Comparison of ENCODE assay signal across 17 cellular contexts in the genomic region with DNA sequence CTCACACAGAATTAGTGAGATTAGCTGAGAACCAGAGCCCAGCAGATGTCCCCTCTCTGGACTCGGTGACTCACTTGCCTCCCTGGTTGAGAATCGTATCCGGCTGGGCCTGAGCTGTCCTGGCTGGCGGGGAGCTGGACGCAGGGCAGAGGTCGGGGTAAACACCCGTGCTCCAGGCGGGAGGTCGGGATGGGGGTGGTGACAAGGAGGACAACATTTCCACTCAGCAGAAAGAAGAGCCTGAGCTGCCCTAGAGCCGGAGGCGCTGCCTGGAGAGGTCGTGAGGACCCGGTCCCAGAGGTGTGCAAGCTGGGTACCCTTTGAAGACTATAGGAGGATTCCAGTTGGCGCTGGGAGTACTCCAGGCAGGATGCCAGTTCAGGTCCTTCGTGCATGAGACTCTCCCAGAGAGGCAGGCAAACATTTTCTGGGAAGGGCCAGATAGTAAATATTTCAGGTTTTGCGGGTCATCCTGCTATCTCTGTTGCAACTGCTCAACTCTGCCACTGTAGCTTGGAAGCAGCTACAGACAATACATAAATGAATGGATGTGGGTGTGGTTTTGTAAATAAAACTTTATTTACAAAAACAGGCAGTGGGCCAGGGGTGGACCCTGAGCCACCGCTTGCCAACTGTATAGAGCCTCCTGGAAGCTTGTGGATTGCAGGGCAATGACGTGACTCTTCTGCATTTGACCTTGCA.
DNase-seq lines count a peak whose midpoint lies in the region; ATAC-seq and TF ChIP-seq lines count a peak whose summit lies in the region.
"Had no signal": no experiment of that assay in that cellular context is flagged by ENCODE, and none has a peak within 500 bp of the region (broad histone marks: within the 10 kb centered on the region; RNA-seq: fewer than 3 reads in every experiment).

No MANE protein-coding gene starts in this region.

- TF ChIP-seq POLR2A in Peyer's patch (IDR thresholded peaks at IDR 0.05): no peak
- TF ChIP-seq POLR2A in thyroid gland (IDR thresholded peaks at IDR 0.05): no peak

- intact Hi-C loops in thyroid gland (cut with DNase I): loop anchor here (10.0 kb wide), 1 partner anchor 145 kb away; no protein-coding TSS in a partner anchor

- in situ Hi-C loops in G401 (cut with HindIII; ENCODE audit: low sequenced_read_pairs): no loop called here

- peak overlapping the region in 3 of 4 donors; percentile 36 to 79 (median 74) for H3K27ac ChIP-seq in Peyer's patch
- no peak overlapping the region for H3K27ac ChIP-seq in thyroid gland
- H3K27ac ChIP-seq: skin epidermis, tibial nerve had no signal

- no peak for ATAC-seq in GM19324 (IDR thresholded peaks at IDR 0.05; ENCODE audit: low FRiP score, unreplicated experiment)
- ATAC-seq: activated naive CD4-positive, alpha-beta T cell treated with anti-CD3 and anti-CD28 coated beads, Interleukin-2, amount 50 U/mL, for 72 hours; Panc1 had no signal

- WGBS in thyroid gland, 2 donors: 51 to 52% methylated on average over 17 to 18 of the region's 18 CpGs

- H3K36me3 ChIP-seq in Peyer's patch (no peaks in the 10 kb centered on the region), thyroid gland (no peaks in the 10 kb centered on the region)
- H3K36me3 ChIP-seq: HAP-1, tibial nerve had no signal

- H3K4me1 ChIP-seq in Peyer's patch (peaks cover 0 to 33% (median 0%) of the 10 kb centered on the region in 4 donors), thyroid gland (peaks cover 6 to 11% of the 10 kb centered on the region in 2 donors)
- H3K4me1 ChIP-seq: HAP-1, tibial nerve had no signal

- no peak overlapping the region for H3K4me3 ChIP-seq in Peyer's patch
- no peak overlapping the region for H3K4me3 ChIP-seq in thyroid gland (replicated peaks in 1 of 3)
- H3K4me3 ChIP-seq: HAP-1, skin epidermis, tibial nerve had no signal

- no peaks in the 10 kb centered on the region for H3K27me3 ChIP-seq in Peyer's patch
- H3K27me3 ChIP-seq in thyroid gland: no peaks in the 10 kb centered on the region

- H3K9me3 ChIP-seq in Peyer's patch (no peaks in the 10 kb centered on the region), thyroid gland (no peaks in the 10 kb centered on the region)
- H3K9me3 ChIP-seq: HAP-1, tibial nerve had no signal

- TF ChIP-seq CTCF in Peyer's patch (IDR thresholded peaks at IDR 0.05): no peak
- TF ChIP-seq CTCF in thyroid gland (IDR thresholded peaks at IDR 0.05): no peak

- DNase-seq in DMS153 (lab: John Stamatoyannopoulos, UW): peak; percentile 64
- DNase-seq in DMS153 treated with DMSO at 0.1 percent for 48 hours (lab: John Stamatoyannopoulos, UW; ENCODE audit: unreplicated experiment): no peak
- peak in 2 of 3 donors; percentile 65 to 68 for DNase-seq in Peyer's patch
- DNase-seq in kidney glomerular epithelial cell (lab: John Stamatoyannopoulos, UW): peak; percentile 12
- peak; percentile 68 to 69 for DNase-seq in thyroid gland
- DNase-seq in stimulated activated CD4-positive, alpha-beta T cell treated with anti-CD3 and anti-CD28 coated beads, Interleukin-4, amount 100 ng/mL, for 4 hours: no peak
- no peak for DNase-seq in G401 (ENCODE audit: low spot score)
- DNase-seq: 8988T, Calu3, KBM-7, NCI-H1694 treated with DMSO at 0.1 percent for 48 hours had no signal

Comparison
In these comparisons a context has a peak if more than half of its experiments do, and no peak if none do; other contexts are left out.
1. DNase-seq: peak in DMS153 (single experiment), Peyer's patch (2 of 3), kidney glomerular epithelial cell (single experiment) and thyroid gland (2 of 2); none in DMS153 treated with DMSO at 0.1 percent for 48 hours (single experiment), stimulated activated CD4-positive, alpha-beta T cell treated with anti-CD3 and anti-CD28 coated beads, Interleukin-4, amount 100 ng/mL, for 4 hours (0 of 2) and G401 (single experiment).
2. H3K27ac ChIP-seq: peak in Peyer's patch (3 of 4); none in thyroid gland (0 of 3).